Comparison of ENCODE assay signal across 24 cellular contexts in genomic region chr15:73968461-73968860, GRCh38.
"Had no signal": no experiment of that assay in that cellular context is flagged by ENCODE, and none has a peak within 500 bp of the region (broad histone marks: within the 10 kb centered on the region; RNA-seq: fewer than 3 reads in every experiment).

No MANE protein-coding gene starts in this region.

- H3K27ac Mint-ChIP-seq: mesothelial cell of epicardium; naive B cell; nephron; stimulated activated effector memory CD8-positive, alpha-beta T cell treated with anti-CD3 and anti-CD28 coated beads, Interleukin-12 subunit alpha, Interleukin-12 subunit beta, amount 100 ng/mL, for 72 hours; stimulated activated naive CD8-positive, alpha-beta T cell treated with anti-CD3 and anti-CD28 coated beads, Interleukin-15, Interleukin-2, amounts not matched to agents 100 ng/mL and 50 ng/mL, for 24 hours had no signal

- H3K27me3 Mint-ChIP-seq: stimulated activated naive CD8-positive, alpha-beta T cell treated with anti-CD3 and anti-CD28 coated beads, Interleukin-15, Interleukin-2, amounts not matched to agents 100 ng/mL and 50 ng/mL, for 24 hours had no signal

- H3K36me3 Mint-ChIP-seq: mesothelial cell of epicardium; naive B cell; stimulated activated effector memory CD8-positive, alpha-beta T cell treated with anti-CD3 and anti-CD28 coated beads, Interleukin-12 subunit alpha, Interleukin-12 subunit beta, amount 100 ng/mL, for 72 hours had no signal

- H3K9me3 Mint-ChIP-seq: mesothelial cell of epicardium; naive B cell; nephron; neural crest cell; stimulated activated effector memory CD8-positive, alpha-beta T cell treated with anti-CD3 and anti-CD28 coated beads, Interleukin-12 subunit alpha, Interleukin-12 subunit beta, amount 100 ng/mL, for 72 hours; stimulated activated naive CD8-positive, alpha-beta T cell treated with anti-CD3 and anti-CD28 coated beads, Interleukin-15, Interleukin-2, amounts not matched to agents 100 ng/mL and 50 ng/mL, for 24 hours had no signal

- H3K4me3 ChIP-seq: left ventricle myocardium inferior, lung, pancreas, prostate gland, spleen, suprapubic skin, thoracic aorta, tibial artery, upper lobe of right lung had no signal

- H3K27ac ChIP-seq: left ventricle myocardium inferior, pancreas, prostate gland, spleen, suprapubic skin, thoracic aorta, tibial artery, upper lobe of right lung had no signal

- H3K4me3 Mint-ChIP-seq: mesothelial cell of epicardium; naive B cell; nephron; neural crest cell; stimulated activated effector memory CD8-positive, alpha-beta T cell treated with anti-CD3 and anti-CD28 coated beads, Interleukin-12 subunit alpha, Interleukin-12 subunit beta, amount 100 ng/mL, for 72 hours; stimulated activated naive CD8-positive, alpha-beta T cell treated with anti-CD3 and anti-CD28 coated beads, Interleukin-15, Interleukin-2, amounts not matched to agents 100 ng/mL and 50 ng/mL, for 24 hours had no signal

- ATAC-seq: pancreas; right cardiac atrium; sciatic nerve; stimulated activated effector memory CD8-positive, alpha-beta T cell treated with anti-CD3 and anti-CD28 coated beads, Interleukin-12 subunit alpha, Interleukin-12 subunit beta, amount 100 ng/mL, for 72 hours; upper lobe of right lung had no signal

- H3K27me3 ChIP-seq: pancreas, suprapubic skin, tibial artery, upper lobe of right lung had no signal

- H3K36me3 ChIP-seq: left ventricle myocardium inferior, pancreas, prostate gland, spleen, suprapubic skin, thoracic aorta, tibial artery, upper lobe of right lung had no signal

- H3K9me3 ChIP-seq: left ventricle myocardium inferior, pancreas, prostate gland, spleen, suprapubic skin, thoracic aorta, tibial artery, upper lobe of right lung had no signal

- DNase-seq: left ventricle myocardium inferior; mesendoderm; naive B cell; nucleus accumbens; pancreas; retina; right cardiac atrium; small intestine; stimulated activated CD4-positive, alpha-beta T cell treated with anti-CD3 and anti-CD28 coated beads, Interleukin-4, amount 100 ng/mL, for 24 hours; stimulated activated naive CD4-positive, alpha-beta T cell; trophoblast cell had no signal
